In the genomic region with DNA sequence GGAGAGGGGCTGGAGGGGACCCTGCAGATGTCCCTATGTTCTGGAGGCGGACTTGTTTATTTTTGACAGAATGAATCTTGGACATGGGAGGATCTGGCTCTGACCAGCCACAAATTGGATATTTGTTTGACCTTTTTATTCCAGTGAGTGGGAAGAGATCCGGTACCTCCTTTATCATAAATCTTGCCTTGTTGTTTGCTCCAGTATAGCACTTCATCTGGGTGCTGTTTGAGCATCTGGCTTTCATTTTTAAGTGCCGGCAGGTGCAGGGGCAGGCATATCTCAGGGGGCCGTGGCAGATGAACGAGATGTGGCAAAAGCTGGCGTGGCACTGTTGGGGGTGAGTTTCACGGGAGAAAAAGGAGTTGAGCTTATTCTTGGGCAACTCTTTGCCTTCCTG, we compare ENCODE assay signal across 11 cellular contexts. TPM values are rescaled to one million over a fixed set of nuclear protein-coding genes. Genes with fewer than 3 reads are reported as not detected.
DNase-seq lines count a peak whose midpoint lies in the region; ATAC-seq and TF ChIP-seq lines count a peak whose summit lies in the region.
"Had no signal": no experiment of that assay in that cellular context is flagged by ENCODE, and none has a peak within 500 bp of the region (broad histone marks: within the 10 kb centered on the region; RNA-seq: fewer than 3 reads in every experiment).

No MANE protein-coding gene starts in this region.

- in situ Hi-C loops in KBM-7 (cut with MboI; ENCODE audit: low pct_unique_long_range_greater_than_20kb, low sequenced_read_pairs), result no loop called here

- H3K27ac Mint-ChIP-seq in progenitor cell of endocrine pancreas, result no peak overlapping the region

- peak overlapping the region; percentile 82; the same call in 1 of the 2 replicates for H3K27ac ChIP-seq in RWPE1

- H3K4me3 ChIP-seq in mucosa of descending colon, result no peak overlapping the region
- H3K4me3 ChIP-seq: GM12878 had no signal

- intact Hi-C loops in mucosa of descending colon (cut with DNase I, micrococcal nuclease), result no loop called here

- H3K27me3 Mint-ChIP-seq in progenitor cell of endocrine pancreas, result no peaks in the 10 kb centered on the region
- H3K27me3 Mint-ChIP-seq: CD4-positive, alpha-beta memory T cell had no signal

- TF ChIP-seq CTCF in RWPE1 (conservative IDR thresholded peaks at IDR 0.05; ENCODE audit: low read depth), result no peak
- TF ChIP-seq CTCF in mucosa of descending colon (IDR thresholded peaks at IDR 0.05), result no peak
- no peak for TF ChIP-seq CTCF in progenitor cell of endocrine pancreas (IDR thresholded peaks at IDR 0.05; ENCODE audit: unreplicated experiment)

- CTCF ChIA-PET in RWPE1 (lab: Yijun Ruan, JAX), result interaction anchor here (0.6 kb wide), 1 partner anchor 63 kb away, joined by 3 read pairs; no protein-coding TSS in a partner anchor

- POLR2A ChIA-PET in RWPE1 (lab: Yijun Ruan, JAX; ENCODE audit: low non-redundant PET), result no interaction called here

- peak; percentile 65 for DNase-seq in DMS153 treated with DMSO at 0.1 percent for 48 hours (lab: John Stamatoyannopoulos, UW; ENCODE audit: unreplicated experiment)
- DNase-seq in NCI-H1436 treated with DMSO at 0.1 percent for 48 hours (lab: John Stamatoyannopoulos, UW), result peak; percentile 78
- DNase-seq in RWPE1 (ENCODE audit: low spot score), result no peak
- DNase-seq in mucosa of descending colon, result no peak
- no peak for DNase-seq in KBM-7
- DNase-seq in T1000 (lab: John Stamatoyannopoulos, UW), result no peak
- no peak for DNase-seq in progenitor cell of endocrine pancreas (ENCODE audit: low spot score, unreplicated experiment)
- DNase-seq in stimulated activated CD4-positive, alpha-beta T cell treated with anti-CD3 and anti-CD28 coated beads, Interleukin-2, amount 100 ng/mL, for 24 hours, result no peak
- DNase-seq: CD4-positive, alpha-beta memory T cell; NCI-H446 had no signal

- H3K9me3 Mint-ChIP-seq in progenitor cell of endocrine pancreas (ENCODE audit: low read depth), result peaks cover 4% of the 10 kb centered on the region

- H3K36me3 Mint-ChIP-seq in progenitor cell of endocrine pancreas (ENCODE audit: insufficient read depth), result peaks cover 29% of the 10 kb centered on the region

- H3K4me3 Mint-ChIP-seq in progenitor cell of endocrine pancreas (ENCODE audit: low read depth), result no peak overlapping the region

- peak; percentile 38 for ATAC-seq in mucosa of descending colon
- ATAC-seq: GM12878 had no signal

- H3K9me3 ChIP-seq in mucosa of descending colon, result no peaks in the 10 kb centered on the region

- no peaks in the 10 kb centered on the region for H3K36me3 ChIP-seq in mucosa of descending colon (ENCODE audit: low read depth)

- H3K4me1 Mint-ChIP-seq in progenitor cell of endocrine pancreas (ENCODE audit: low read depth), result peaks cover 17% of the 10 kb centered on the region

- no peaks in the 10 kb centered on the region for H3K4me1 ChIP-seq in mucosa of descending colon (ENCODE audit: low read depth)

RNA-seq across cellular contexts. Expression of a gene that starts 37.8 kb away (rescaled TPM):
- 10 to 100 TPM; 60.0 to 72.6 (median 65.7) TPM for total RNA-seq in mucosa of descending colon
- 161 and 164 TPM in 2 replicates for total RNA-seq in progenitor cell of endocrine pancreas

Comparison
In these comparisons a context has a peak if more than half of its experiments do, and no peak if none do; other contexts are left out.
1. DNase-seq: peak in DMS153 treated with DMSO at 0.1 percent for 48 hours (single experiment) and NCI-H1436 treated with DMSO at 0.1 percent for 48 hours (single experiment); none in RWPE1 (single experiment), mucosa of descending colon (0 of 3), KBM-7 (single experiment), T1000 (single experiment), progenitor cell of endocrine pancreas (single experiment) and stimulated activated CD4-positive, alpha-beta T cell treated with anti-CD3 and anti-CD28 coated beads, Interleukin-2, amount 100 ng/mL, for 24 hours (0 of 2).